Comparison of ENCODE assay signal across 8 cellular contexts in the genomic region with DNA sequence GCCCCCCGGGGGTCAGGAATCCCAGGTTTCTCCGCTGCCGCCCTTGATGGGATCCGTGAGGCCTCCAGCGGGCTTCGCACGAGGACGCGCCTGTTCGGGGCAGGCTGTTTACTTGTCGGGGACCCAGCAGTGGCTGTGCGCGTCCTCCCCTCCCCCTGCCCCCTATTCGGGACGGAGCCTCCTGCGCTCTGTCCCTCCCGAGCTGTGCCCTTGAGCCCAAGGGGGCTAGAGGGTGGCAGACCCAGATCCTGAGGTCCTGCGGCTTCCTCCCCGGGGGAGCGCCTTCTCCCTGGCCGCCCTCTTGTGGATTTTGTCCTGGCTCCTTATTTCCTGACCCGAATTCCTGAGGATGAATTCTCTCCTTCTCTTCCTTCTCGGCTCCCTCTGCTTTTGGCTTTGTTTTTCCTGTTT. TPM values are rescaled to one million over a fixed set of nuclear protein-coding genes. Genes with fewer than 3 reads are reported as not detected.
DNase-seq lines count a peak whose midpoint lies in the region; ATAC-seq and TF ChIP-seq lines count a peak whose summit lies in the region.

No MANE protein-coding gene starts in this region.

- H3K4me1 Mint-ChIP-seq in natural killer cell = peaks cover 67 to 76% of the 10 kb centered on the region in 2 donors

- TF ChIP-seq CTCF in RWPE1 (conservative IDR thresholded peaks at IDR 0.05; ENCODE audit: low read depth) = 0 out of 2 replicates have a peak, but pooled peaks have one; percentile 25
- TF ChIP-seq CTCF in epithelial cell of proximal tubule (conservative IDR thresholded peaks at IDR 0.05; ENCODE audit: low read depth, low read length) = peak; percentile 30
- TF ChIP-seq CTCF in natural killer cell (IDR thresholded peaks at IDR 0.05) = no peak

- intact Hi-C loops in natural killer cell (cut with micrococcal nuclease) = no loop called here

- H3K27ac Mint-ChIP-seq in natural killer cell = peak overlapping the region; percentile 76 to 88

- CTCF ChIA-PET in RWPE1 (lab: Yijun Ruan, JAX) = no interaction called here

- H3K36me3 Mint-ChIP-seq in natural killer cell = peaks cover 3% of the 10 kb centered on the region

- no peaks in the 10 kb centered on the region for H3K9me3 Mint-ChIP-seq in natural killer cell

- ATAC-seq in natural killer cell = no peak
- no peak for ATAC-seq in GM18858 (IDR thresholded peaks at IDR 0.05; ENCODE audit: unreplicated experiment)

- DNase-seq in GM03348 (ENCODE audit: low spot score) = peak; percentile 58
- no peak for DNase-seq in RWPE1 (ENCODE audit: low spot score)
- DNase-seq in epithelial cell of proximal tubule (ENCODE audit: low read depth) = no peak
- no peak for DNase-seq in natural killer cell
- no peak for DNase-seq in kidney glomerular epithelial cell (lab: John Stamatoyannopoulos, UW)
- DNase-seq in NK-92 (lab: John Stamatoyannopoulos, UW; ENCODE audit: unreplicated experiment) = no peak
- no peak for DNase-seq in H4 (ENCODE audit: low spot score)

- POLR2A ChIA-PET in RWPE1 (lab: Yijun Ruan, JAX; ENCODE audit: low non-redundant PET) = no interaction called here

- peak overlapping the region; percentile 65 for H3K4me3 ChIP-seq in epithelial cell of proximal tubule (ENCODE audit: low read depth, low read length)

- H3K27ac ChIP-seq in RWPE1 = peak overlapping the region; percentile 80

- H3K27me3 Mint-ChIP-seq in natural killer cell (ENCODE audit: low read depth in 2 of 2) = no peaks in the 10 kb centered on the region

- H3K4me3 Mint-ChIP-seq in natural killer cell = peak overlapping the region; percentile 92

RNA-seq across cellular contexts. Expression of gene PIK3CD, which starts 38.4 kb away (rescaled TPM):
- total RNA-seq in epithelial cell of proximal tubule = 24.5 and 32.5 TPM in 2 replicates
- total RNA-seq in natural killer cell = 100 to 1,000 TPM; 171 to 240 (median 198) TPM
- total RNA-seq in H4 (2014; rRNA removed; shearing (Covaris generic)) = 2.3 and 3.1 TPM in 2 replicates
